1 cellular context compared by ENCODE assay signal in the genomic region with DNA sequence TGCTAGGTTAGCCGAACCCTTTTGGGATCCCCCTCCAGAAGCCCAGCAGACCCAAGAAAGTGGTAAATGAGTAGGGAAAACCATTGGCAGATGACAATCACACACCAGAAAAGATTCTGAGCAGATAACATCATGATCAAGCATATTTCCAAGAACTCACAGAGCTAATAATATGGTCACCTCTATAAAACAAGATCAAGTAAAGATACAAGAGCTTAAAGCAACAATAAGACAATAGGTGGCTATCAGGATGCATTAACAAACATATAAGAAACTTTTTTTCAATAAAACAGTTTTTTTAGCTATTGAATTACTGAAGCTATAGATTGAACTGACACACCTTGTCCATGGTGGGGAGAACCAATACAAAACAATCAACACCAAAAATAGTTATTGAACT.
TF ChIP-seq lines count a peak whose summit lies in the region.

No MANE protein-coding gene starts in this region.

TF ChIP-seq in K562, 482 proteins besides CTCF, POLR2A, EP300 and RAD21 (continued from another document):
- TF ChIP-seq, protein P1, sequence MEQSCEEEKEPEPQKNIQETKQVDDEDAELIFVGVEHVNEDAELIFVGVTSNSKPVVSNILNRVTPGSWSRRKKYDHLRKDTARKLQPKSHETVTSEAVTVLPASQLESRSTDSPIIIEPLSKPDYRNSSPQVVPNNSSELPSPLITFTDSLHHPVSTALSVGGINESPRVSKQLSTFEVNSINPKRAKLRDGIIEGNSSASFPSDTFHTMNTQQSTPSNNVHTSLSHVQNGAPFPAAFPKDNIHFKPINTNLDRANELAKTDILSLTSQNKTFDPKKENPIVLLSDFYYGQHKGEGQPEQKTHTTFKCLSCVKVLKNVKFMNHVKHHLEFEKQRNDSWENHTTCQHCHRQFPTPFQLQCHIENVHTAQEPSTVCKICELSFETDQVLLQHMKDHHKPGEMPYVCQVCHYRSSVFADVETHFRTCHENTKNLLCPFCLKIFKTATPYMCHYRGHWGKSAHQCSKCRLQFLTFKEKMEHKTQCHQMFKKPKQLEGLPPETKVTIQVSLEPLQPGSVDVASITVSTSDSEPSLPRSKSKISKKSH (CRISPR knock-in tag; IDR thresholded peaks at IDR 0.05) = no peak
